In genomic region chr7:4641091-4641666, GRCh38 we compare ENCODE assay signal across 8 cellular contexts. TPM values are rescaled to one million over a fixed set of nuclear protein-coding genes. Genes with fewer than 3 reads are reported as not detected.
DNase-seq lines count a peak whose midpoint lies in the region; ATAC-seq and TF ChIP-seq lines count a peak whose summit lies in the region.

No MANE protein-coding gene starts in this region.

- H2AFZ ChIP-seq in Loucy (ENCODE audit: low read length): peak overlapping the region; percentile 99

- H3K4me2 ChIP-seq in Loucy (ENCODE audit: low read depth, low read length, poor library complexity, severe bottlenecking): peak overlapping the region; percentile 91

- no peaks in the 10 kb centered on the region for H3K27me3 Mint-ChIP-seq in osteocyte (ENCODE audit: unreplicated experiment)

- H3K4me3 ChIP-seq in Loucy (ENCODE audit: low read length, poor library complexity, severe bottlenecking): peak overlapping the region; percentile 89
- peak overlapping the region; percentile 60 for H3K4me3 ChIP-seq in effector memory CD4-positive, alpha-beta T cell (ENCODE audit: insufficient read depth, low read depth, low read length, poor library complexity, severe bottlenecking)

- no peaks in the 10 kb centered on the region for H3K27me3 ChIP-seq in Loucy (ENCODE audit: insufficient read depth, low read length, poor library complexity, severe bottlenecking)
- no peaks in the 10 kb centered on the region for H3K27me3 ChIP-seq in effector memory CD4-positive, alpha-beta T cell (replicated peaks; ENCODE audit: control insufficient read depth, insufficient read depth, low read length, poor library complexity, severe bottlenecking)

- no peak overlapping the region for H3K27ac Mint-ChIP-seq in osteocyte (ENCODE audit: unreplicated experiment)

- no peaks in the 10 kb centered on the region for H3F3A ChIP-seq in Loucy (ENCODE audit: low read depth)

- H3K4me1 ChIP-seq in Loucy (ENCODE audit: insufficient read depth, low read length, poor library complexity, severe bottlenecking): peaks cover 6% of the 10 kb centered on the region
- peaks cover 10% of the 10 kb centered on the region for H3K4me1 ChIP-seq in effector memory CD4-positive, alpha-beta T cell (ENCODE audit: control insufficient read depth, insufficient read depth, low read length, poor library complexity, severe bottlenecking)

- H3K27ac ChIP-seq in effector memory CD4-positive, alpha-beta T cell (ENCODE audit: insufficient read depth, low read length, poor library complexity, severe bottlenecking): peak overlapping the region; percentile 64

- H3K9ac ChIP-seq in Loucy (ENCODE audit: low read depth, low read length, poor library complexity, severe bottlenecking): peak overlapping the region; percentile 65

- H3K9me3 Mint-ChIP-seq in osteocyte (ENCODE audit: unreplicated experiment): no peaks in the 10 kb centered on the region

- H3K36me3 Mint-ChIP-seq in osteocyte (ENCODE audit: unreplicated experiment): no peaks in the 10 kb centered on the region

- peak overlapping the region; percentile 68 for H3K4me3 Mint-ChIP-seq in osteocyte (ENCODE audit: unreplicated experiment)

- H4K20me1 ChIP-seq in Loucy (ENCODE audit: insufficient read depth, low read length, poor library complexity, severe bottlenecking): no peaks in the 10 kb centered on the region

- H3K79me2 ChIP-seq in Loucy (ENCODE audit: insufficient read depth, low read length): peaks cover 8% of the 10 kb centered on the region

- H3K4me1 Mint-ChIP-seq in osteocyte (ENCODE audit: unreplicated experiment): peaks cover 8% of the 10 kb centered on the region

- no peaks in the 10 kb centered on the region for H3K9me3 ChIP-seq in Loucy (ENCODE audit: insufficient read depth, low read depth, low read length)
- no peaks in the 10 kb centered on the region for H3K9me3 ChIP-seq in effector memory CD4-positive, alpha-beta T cell (ENCODE audit: control insufficient read depth, low read length)

- H3K36me3 ChIP-seq in Loucy (ENCODE audit: insufficient read depth, low read length): no peaks in the 10 kb centered on the region
- no peaks in the 10 kb centered on the region for H3K36me3 ChIP-seq in effector memory CD4-positive, alpha-beta T cell (ENCODE audit: control insufficient read depth, insufficient read depth, low read length)

- peak; percentile 48 for DNase-seq in DMS79 treated with DMSO at 0.1 percent for 48 hours (lab: John Stamatoyannopoulos, UW)
- DNase-seq in DMS79 (lab: John Stamatoyannopoulos, UW): no peak
- DNase-seq in effector memory CD4-positive, alpha-beta T cell: no peak
- DNase-seq in osteocyte (ENCODE audit: extremely low spot score, unreplicated experiment): no peak
- DNase-seq in NCI-H1092 treated with DMSO at 0.1 percent for 48 hours (lab: John Stamatoyannopoulos, UW): no peak
- no peak for DNase-seq in activated effector memory CD4-positive, alpha-beta T cell treated with anti-CD3 and anti-CD28 coated beads, Interleukin-2, amount 50 U/mL, for 16 hours

- no peaks in the 10 kb centered on the region for H3K9me2 ChIP-seq in Loucy (replicated peaks; ENCODE audit: low read depth, low read length)

- ATAC-seq in HG02571 (IDR thresholded peaks at IDR 0.05; ENCODE audit: unreplicated experiment): no peak

- TF ChIP-seq CTCF in Loucy (conservative IDR thresholded peaks at IDR 0.05; ENCODE audit: low read length) (no peak; the same call in 1 of the 2 replicates), osteocyte (IDR thresholded peaks at IDR 0.05) (no peak)

RNA-seq across cellular contexts. Expression of gene FOXK1, which starts 40.9 kb away (rescaled TPM):
- total RNA-seq in osteocyte: 56.2 and 63.1 TPM in 2 replicates
